23 cellular contexts compared by ENCODE assay signal in genomic region chr16:19748389-19749110, GRCh38. TPM values are rescaled to one million over a fixed set of nuclear protein-coding genes. Genes with fewer than 3 reads are reported as not detected.
DNase-seq lines count a peak whose midpoint lies in the region; ATAC-seq, FAIRE-seq and TF ChIP-seq lines count a peak whose summit lies in the region.
"Had no signal": no experiment of that assay in that cellular context is flagged by ENCODE, and none has a peak within 500 bp of the region (broad histone marks: within the 10 kb centered on the region; RNA-seq: fewer than 3 reads in every experiment).

No MANE protein-coding gene starts in this region.

- peaks cover 64% of the 10 kb centered on the region for H3K4me1 ChIP-seq in body of pancreas
- peaks cover 14 to 25% of the 10 kb centered on the region in 2 donors for H3K4me1 ChIP-seq in kidney (ENCODE audit: control insufficient read depth in 1 of 2, insufficient read depth in 1 of 2, low read depth in 1 of 2, low read length in 2 of 2)
- H3K4me1 ChIP-seq in testis, result peaks cover 3% of the 10 kb centered on the region
- peaks cover 8 to 21% (median 18%) of the 10 kb centered on the region in 4 donors for H3K4me1 ChIP-seq in esophagus muscularis mucosa

- no peak for TF ChIP-seq EP300 in esophagus muscularis mucosa (IDR thresholded peaks at IDR 0.05)

- H3K9me3 Mint-ChIP-seq in Calu3 (ENCODE audit: low read depth, unreplicated experiment), result no peaks in the 10 kb centered on the region
- H3K9me3 Mint-ChIP-seq: activated naive CD8-positive, alpha-beta T cell treated with anti-CD3 and anti-CD28 coated beads, Interleukin-2, amount 10 ng/mL, durations not matched to agents 7 days and 5 days; activated T-helper 17 cell treated with anti-CD3 and anti-CD28 coated beads, Interleukin-2, amount 50 U/mL, for 72 hours; brain; CD8-positive, alpha-beta memory T cell; stimulated activated memory B cell treated with anti-CD40 and anti-IgM and Interleukin-4, amounts not matched to agents 10 μg/mL and 1 μg/mL and 100 μg/mL, for 72 hours had no signal

- DNase-seq in Calu3, result no peak
- peak; percentile 2 for DNase-seq in NCI-H510A (lab: John Stamatoyannopoulos, UW)
- no peak for DNase-seq in body of pancreas
- no peak for DNase-seq in kidney
- no peak for DNase-seq in testis
- DNase-seq in esophagus muscularis mucosa (ENCODE audit: extremely low spot score), result no peak
- no peak for DNase-seq in NCI-H2029 treated with DMSO at 0.1 percent for 48 hours (lab: John Stamatoyannopoulos, UW)
- DNase-seq: activated CD4-positive, alpha-beta T cell treated with anti-CD3 and anti-CD28 coated beads for 48 hours; activated CD8-positive, alpha-beta memory T cell treated with anti-CD3 and anti-CD28 coated beads, Interleukin-2, amount 10 ng/mL, durations not matched to agents 7 days and 5 days; activated naive CD8-positive, alpha-beta T cell treated with anti-CD3 and anti-CD28 coated beads, Interleukin-2, amount 10 ng/mL, durations not matched to agents 7 days and 5 days; CD8-positive, alpha-beta memory T cell; GOT3; left lung; NCI-H1436; nucleus accumbens; SW 1271 had no signal

- H3K27me3 Mint-ChIP-seq in Calu3 (ENCODE audit: unreplicated experiment), result no peaks in the 10 kb centered on the region
- H3K27me3 Mint-ChIP-seq: activated CD8-positive, alpha-beta memory T cell treated with anti-CD3 and anti-CD28 coated beads, Interleukin-2, amount 10 ng/mL, durations not matched to agents 7 days and 5 days; activated naive CD8-positive, alpha-beta T cell treated with anti-CD3 and anti-CD28 coated beads, Interleukin-2, amount 10 ng/mL, durations not matched to agents 7 days and 5 days; activated T-helper 17 cell treated with anti-CD3 and anti-CD28 coated beads, Interleukin-2, amount 50 U/mL, for 72 hours; brain; CD8-positive, alpha-beta memory T cell; stimulated activated memory B cell treated with anti-CD40 and anti-IgM and Interleukin-4, amounts not matched to agents 10 μg/mL and 1 μg/mL and 100 μg/mL, for 72 hours had no signal

- ATAC-seq in body of pancreas, result no peak
- ATAC-seq in HG03354 (IDR thresholded peaks at IDR 0.05; ENCODE audit: poor library complexity, severe bottlenecking, unreplicated experiment), result no peak
- ATAC-seq: activated CD8-positive, alpha-beta memory T cell treated with anti-CD3 and anti-CD28 coated beads, Interleukin-2, amount 10 ng/mL, durations not matched to agents 7 days and 5 days; activated T-helper 17 cell treated with anti-CD3 and anti-CD28 coated beads, Interleukin-2, amount 50 U/mL, for 72 hours; left lung; sciatic nerve; stimulated activated memory B cell treated with anti-CD40 and anti-IgM and Interleukin-4, amounts not matched to agents 10 μg/mL and 1 μg/mL and 100 μg/mL, for 72 hours had no signal

- no TSS peak for BruUV-seq in Calu3 (replicated peaks; lab: Mats Ljungman, UMichigan)

- peaks cover 23% of the 10 kb centered on the region for H3K36me3 Mint-ChIP-seq in Calu3 (ENCODE audit: insufficient read depth, unreplicated experiment)
- H3K36me3 Mint-ChIP-seq: activated CD8-positive, alpha-beta memory T cell treated with anti-CD3 and anti-CD28 coated beads, Interleukin-2, amount 10 ng/mL, durations not matched to agents 7 days and 5 days; activated naive CD8-positive, alpha-beta T cell treated with anti-CD3 and anti-CD28 coated beads, Interleukin-2, amount 10 ng/mL, durations not matched to agents 7 days and 5 days; brain; CD8-positive, alpha-beta memory T cell; stimulated activated memory B cell treated with anti-CD40 and anti-IgM and Interleukin-4, amounts not matched to agents 10 μg/mL and 1 μg/mL and 100 μg/mL, for 72 hours had no signal

- TF ChIP-seq POLR2A in body of pancreas (IDR thresholded peaks at IDR 0.05) (no peak), testis (IDR thresholded peaks at IDR 0.05) (no peak), esophagus muscularis mucosa (IDR thresholded peaks at IDR 0.05; ENCODE audit: low read depth) (no peak)

- 47 to 53% methylated on average over 2 of the region's 2 CpGs for WGBS in body of pancreas, 2 donors
- 56 to 64% methylated on average over 2 of the region's 2 CpGs for WGBS in testis, 2 donors
- 55% methylated on average over 2 of the region's 2 CpGs for WGBS in esophagus muscularis mucosa

- intact Hi-C loops in Calu3 (cut with micrococcal nuclease; ENCODE audit: unreplicated experiment) (no loop called here), body of pancreas (cut with DNase I) (no loop called here), kidney (cut with DNase I) (no loop called here), testis (cut with DNase I; ENCODE audit: low total_unique reads) (no loop called here), esophagus muscularis mucosa (cut with DNase I) (no loop called here)

- peak overlapping the region; percentile 8 to 65 (median 42) for H3K27ac ChIP-seq in body of pancreas
- H3K27ac ChIP-seq in kidney (ENCODE audit: low read depth in 2 of 2, low read length in 2 of 2), result peak overlapping the region; percentile 2 to 64
- H3K27ac ChIP-seq in testis, result no peak overlapping the region
- H3K27ac ChIP-seq in esophagus muscularis mucosa (replicated peaks in 1 of 4), result no peak overlapping the region
- H3K27ac ChIP-seq: left lung, thoracic aorta had no signal

- H3K4me3 ChIP-seq in body of pancreas (no peak overlapping the region), kidney (ENCODE audit: low read length in 2 of 2) (peak overlapping the region in 1 of 2 donors; percentile 7), testis (no peak overlapping the region), esophagus muscularis mucosa (no peak overlapping the region)
- H3K4me3 ChIP-seq: left lung, thoracic aorta had no signal

- no peaks in the 10 kb centered on the region for H3K36me3 ChIP-seq in body of pancreas (replicated peaks in 1 of 2; ENCODE audit: insufficient read depth in 1 of 2, low read depth in 2 of 2)
- no peaks in the 10 kb centered on the region for H3K36me3 ChIP-seq in kidney (ENCODE audit: control insufficient read depth in 1 of 2, insufficient read depth in 2 of 2, low read length in 2 of 2)
- H3K36me3 ChIP-seq in testis (ENCODE audit: low read depth, missing control alignments), result no peaks in the 10 kb centered on the region
- H3K36me3 ChIP-seq in esophagus muscularis mucosa, result no peaks in the 10 kb centered on the region
- H3K36me3 ChIP-seq: left lung, thoracic aorta had no signal

- H3K9me3 ChIP-seq in body of pancreas (no peaks in the 10 kb centered on the region), kidney (ENCODE audit: control insufficient read depth in 1 of 2, low read length in 2 of 2) (no peaks in the 10 kb centered on the region), testis (no peaks in the 10 kb centered on the region), esophagus muscularis mucosa (no peaks in the 10 kb centered on the region)
- H3K9me3 ChIP-seq: left lung, thoracic aorta had no signal

- FAIRE-seq in kidney (lab: Jason Lieb, UNC), result peak; percentile 47
- FAIRE-seq: HTR-8/SVneo had no signal

- no peak overlapping the region for H3K4me3 Mint-ChIP-seq in Calu3 (ENCODE audit: low read depth, unreplicated experiment)
- H3K4me3 Mint-ChIP-seq: activated CD8-positive, alpha-beta memory T cell treated with anti-CD3 and anti-CD28 coated beads, Interleukin-2, amount 10 ng/mL, durations not matched to agents 7 days and 5 days; activated naive CD8-positive, alpha-beta T cell treated with anti-CD3 and anti-CD28 coated beads, Interleukin-2, amount 10 ng/mL, durations not matched to agents 7 days and 5 days; activated T-helper 17 cell treated with anti-CD3 and anti-CD28 coated beads, Interleukin-2, amount 50 U/mL, for 72 hours; brain; CD8-positive, alpha-beta memory T cell; stimulated activated memory B cell treated with anti-CD40 and anti-IgM and Interleukin-4, amounts not matched to agents 10 μg/mL and 1 μg/mL and 100 μg/mL, for 72 hours had no signal

- H3K27ac Mint-ChIP-seq in Calu3 (ENCODE audit: unreplicated experiment), result peak overlapping the region; percentile 98
- H3K27ac Mint-ChIP-seq: activated CD8-positive, alpha-beta memory T cell treated with anti-CD3 and anti-CD28 coated beads, Interleukin-2, amount 10 ng/mL, durations not matched to agents 7 days and 5 days; activated naive CD8-positive, alpha-beta T cell treated with anti-CD3 and anti-CD28 coated beads, Interleukin-2, amount 10 ng/mL, durations not matched to agents 7 days and 5 days; activated T-helper 17 cell treated with anti-CD3 and anti-CD28 coated beads, Interleukin-2, amount 50 U/mL, for 72 hours; stimulated activated memory B cell treated with anti-CD40 and anti-IgM and Interleukin-4, amounts not matched to agents 10 μg/mL and 1 μg/mL and 100 μg/mL, for 72 hours had no signal

- H3K4me1 Mint-ChIP-seq in Calu3 (ENCODE audit: low read depth, unreplicated experiment), result peaks cover 93% of the 10 kb centered on the region
- H3K4me1 Mint-ChIP-seq: activated CD8-positive, alpha-beta memory T cell treated with anti-CD3 and anti-CD28 coated beads, Interleukin-2, amount 10 ng/mL, durations not matched to agents 7 days and 5 days; activated naive CD8-positive, alpha-beta T cell treated with anti-CD3 and anti-CD28 coated beads, Interleukin-2, amount 10 ng/mL, durations not matched to agents 7 days and 5 days; activated T-helper 17 cell treated with anti-CD3 and anti-CD28 coated beads, Interleukin-2, amount 50 U/mL, for 72 hours; CD8-positive, alpha-beta memory T cell; stimulated activated memory B cell treated with anti-CD40 and anti-IgM and Interleukin-4, amounts not matched to agents 10 μg/mL and 1 μg/mL and 100 μg/mL, for 72 hours had no signal

- TF ChIP-seq CTCF in Calu3 (IDR thresholded peaks at IDR 0.05; ENCODE audit: unreplicated experiment), result no peak
- TF ChIP-seq CTCF in body of pancreas (IDR thresholded peaks at IDR 0.05), result no peak
- no peak for TF ChIP-seq CTCF in kidney (IDR thresholded peaks at IDR 0.05; ENCODE audit: borderline replicate concordance, extremely low read depth, insufficient read depth)
- TF ChIP-seq CTCF in testis (IDR thresholded peaks at IDR 0.05), result no peak
- no peak for TF ChIP-seq CTCF in esophagus muscularis mucosa (IDR thresholded peaks at IDR 0.05)

- peak overlapping the region in 1 of 2 donors; percentile 31 for H3K9ac ChIP-seq in kidney (ENCODE audit: low read length in 2 of 2)

- H3K27me3 ChIP-seq in body of pancreas (no peaks in the 10 kb centered on the region), testis (no peaks in the 10 kb centered on the region), esophagus muscularis mucosa (no peaks in the 10 kb centered on the region)
- H3K27me3 ChIP-seq: left lung had no signal

- CTCF ChIA-PET in Calu3 (lab: Charles Lee), result interaction anchor here (0.5 to 1.6 kb wide), 3 partner anchors 30 to 129 kb away, joined by 3 to 5 read pairs (median 4); no protein-coding TSS in a partner anchor

RNA-seq across cellular contexts. Expression of gene IQCK, which starts 30.5 kb away (rescaled TPM):
- total RNA-seq in Calu3 (2022) (42.5 and 43.2 TPM in 2 replicates), body of pancreas (10 to 100 TPM; 10.9 to 52.7 TPM), kidney (38.1 TPM), testis (10 to 100 TPM; 77.8 to 91.3 TPM), esophagus muscularis mucosa (10 to 100 TPM in 1 of 4 donors, 1 to 10 TPM in 3; 7.4 to 10.4 (median 8.6) TPM)
- polyA plus RNA-seq in kidney (ENCODE audit: insufficient read depth, low read depth, low replicate concordance) (35.4 TPM), testis (ENCODE audit: insufficient read depth, low read depth, low replicate concordance) (102 TPM)

RNA-seq across cellular contexts. Expression of gene KNOP1, which starts 30.5 kb away (rescaled TPM):
- total RNA-seq in Calu3 (2022) (84.9 and 99.0 TPM in 2 replicates), body of pancreas (10 to 100 TPM in 1 of 2 donors, 1 to 10 TPM in 1; 8.6 to 12.2 TPM), kidney (17.9 TPM), testis (10 to 100 TPM; 25.3 to 26.8 TPM), esophagus muscularis mucosa (1 to 10 TPM; 7.3 to 9.9 (median 9.1) TPM)
- polyA plus RNA-seq in kidney (ENCODE audit: insufficient read depth, low read depth, low replicate concordance) (10.2 TPM), testis (ENCODE audit: insufficient read depth, low read depth, low replicate concordance) (22.4 TPM)

Comparison
In these comparisons a context has a peak if more than half of its experiments do, and no peak if none do; other contexts are left out.
1. H3K27ac ChIP-seq: peak in body of pancreas (4 of 4) and kidney (2 of 2); none in testis (0 of 2) and esophagus muscularis mucosa (0 of 4).